10 cellular contexts compared by ENCODE assay signal in the genomic region with DNA sequence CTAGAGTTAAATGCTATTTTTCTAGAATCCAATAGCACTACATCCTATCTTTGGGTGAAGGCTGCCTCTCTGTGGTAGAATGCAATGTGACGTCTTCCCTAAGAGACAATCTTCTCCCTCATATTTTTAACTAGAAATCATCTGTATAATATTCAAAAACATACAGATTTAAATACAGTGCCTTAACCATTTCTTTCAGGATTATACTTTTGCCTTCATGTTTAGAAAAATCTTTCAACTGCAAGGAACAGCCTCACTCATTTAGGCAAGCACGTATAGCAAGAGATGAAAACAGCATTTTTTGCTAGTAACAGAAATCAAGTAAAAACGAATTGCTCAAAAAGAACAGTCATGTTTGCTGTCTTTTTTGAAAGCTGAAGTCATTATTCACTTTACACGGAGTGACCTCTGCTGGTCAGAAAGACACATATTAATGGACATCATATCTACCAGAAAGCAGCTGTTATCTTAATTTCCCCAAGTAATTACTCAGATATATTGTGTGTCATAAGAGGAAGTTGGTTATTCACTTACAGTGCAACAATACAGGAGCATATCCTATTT.
A peak's percentile ranks its signal among the peaks of the same experiment; 100 is the strongest.
DNase-seq lines count a peak whose midpoint lies in the region; ATAC-seq, FAIRE-seq and TF ChIP-seq lines count a peak whose summit lies in the region.
"Had no signal": no experiment of that assay in that cellular context is flagged by ENCODE, and none has a peak within 500 bp of the region (broad histone marks: within the 10 kb centered on the region; RNA-seq: fewer than 3 reads in every experiment).

No MANE protein-coding gene starts in this region.

- no peaks in the 10 kb centered on the region for H3K27me3 ChIP-seq in tibial nerve
- H3K27me3 ChIP-seq: BLaER1 had no signal

- in situ Hi-C loops in GM13976 (cut with MboI; ENCODE audit: low sequenced_read_pairs, unreplicated experiment) = no loop called here

- peaks cover 0 to 5% (median 0%) of the 10 kb centered on the region in 4 donors for H3K4me1 ChIP-seq in tibial nerve
- H3K4me1 ChIP-seq: BLaER1 had no signal

- WGBS in tibial nerve, 2 donors = 4 to 8% methylated on average over 4 of the region's 4 CpGs

- no peaks in the 10 kb centered on the region for H3K36me3 ChIP-seq in tibial nerve
- H3K36me3 ChIP-seq: BLaER1 had no signal

- H3K27ac ChIP-seq in tibial nerve = no peak overlapping the region
- H3K27ac ChIP-seq: BLaER1 had no signal

- H3K4me3 ChIP-seq in tibial nerve = no peak overlapping the region
- H3K4me3 ChIP-seq: BLaER1 had no signal

- ATAC-seq in GM18867 (IDR thresholded peaks at IDR 0.05; ENCODE audit: unreplicated experiment) = no peak

- DNase-seq in NOMO-1 treated with DMSO at 0.1 percent for 48 hours (lab: John Stamatoyannopoulos, UW; ENCODE audit: unreplicated experiment) (peak; percentile 14), NOMO-1 treated with dmso at 0.1 percent for 144 hours (lab: John Stamatoyannopoulos, UW; ENCODE audit: unreplicated experiment) (no peak), RCC 7860 (ENCODE audit: low spot score) (peak; percentile 26), foreskin melanocyte (peak; percentile 28), tibial nerve (ENCODE audit: low spot score in 2 of 2) (peak in 1 of 2 donors; percentile 11), NCI-H774 (lab: John Stamatoyannopoulos, UW) (no peak), GM13976 (ENCODE audit: low spot score) (no peak)

- peak in 3 of 5 experiments; percentile 2 to 20 (median 4) for TF ChIP-seq CTCF in tibial nerve (IDR thresholded peaks at IDR 0.05)
- TF ChIP-seq CTCF in GM13976 (IDR thresholded peaks at IDR 0.05; ENCODE audit: borderline replicate concordance, control extremely low read depth, extremely low read depth, insufficient read depth, missing control alignments) = no peak

- no peak for FAIRE-seq in RCC 7860 (lab: Jason Lieb, UNC)
- FAIRE-seq: TTC549 had no signal

- H3K9me3 ChIP-seq in tibial nerve = no peaks in the 10 kb centered on the region
- H3K9me3 ChIP-seq: BLaER1 had no signal

- no peak for TF ChIP-seq EP300 in tibial nerve (IDR thresholded peaks at IDR 0.05)

- no peak for TF ChIP-seq POLR2A in tibial nerve (IDR thresholded peaks at IDR 0.05)

Comparison
In these comparisons a context has a peak if more than half of its experiments do, and no peak if none do; other contexts are left out.
1. DNase-seq: peak in NOMO-1 treated with DMSO at 0.1 percent for 48 hours (single experiment), RCC 7860 (single experiment) and foreskin melanocyte (single experiment); none in NOMO-1 treated with dmso at 0.1 percent for 144 hours (single experiment), NCI-H774 (single experiment) and GM13976 (single experiment).